ENCODE assay signal across 2 cellular contexts in the genomic region with DNA sequence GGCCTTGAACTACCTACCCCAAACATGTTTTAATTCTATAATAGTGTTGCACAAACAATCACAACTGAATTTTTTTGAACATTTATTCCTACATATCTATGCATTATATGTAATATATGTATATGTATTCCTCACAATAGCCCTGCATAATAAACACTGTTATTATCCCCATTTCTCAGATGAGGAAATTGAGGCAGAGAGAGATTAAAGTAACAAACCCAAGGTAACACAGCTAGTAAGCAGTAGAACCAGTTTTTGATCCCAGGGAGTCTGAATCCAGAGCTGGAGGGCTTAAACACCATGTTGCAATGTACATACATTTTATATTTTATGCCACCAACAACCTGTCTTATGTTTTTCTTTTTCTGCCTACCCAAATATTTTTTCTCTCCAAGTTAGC.
TF ChIP-seq lines count a peak whose summit lies in the region.

No MANE protein-coding gene starts in this region.

TF ChIP-seq in HepG2, 621 proteins besides CTCF, POLR2A, EP300 and RAD21:
- TF ChIP-seq BCL3 (CRISPR knock-in tag; IDR thresholded peaks at IDR 0.05) (no peak), ARID2 (CRISPR knock-in tag; IDR thresholded peaks at IDR 0.05; ENCODE audit: borderline replicate concordance) (no peak), KDM1A (CRISPR knock-in tag; IDR thresholded peaks at IDR 0.05) (0 out of 2 replicates have a peak, but pooled peaks have one; percentile 15), CHD4 (IDR thresholded peaks at IDR 0.05; ENCODE audit: borderline replicate concordance, low read length) (0 out of 2 replicates have a peak, but pooled peaks have one; percentile 83), ZNF629 (CRISPR knock-in tag; conservative IDR thresholded peaks at IDR 0.05) (peak; percentile 82), YY1 (IDR thresholded peaks at IDR 0.05; ENCODE audit: insufficient read depth, insufficient replicate concordance, low read depth, low read length) (no peak), ZNF274 (CRISPR knock-in tag; IDR thresholded peaks at IDR 0.05) (no peak), ZNF549 (CRISPR knock-in tag; IDR thresholded peaks at IDR 0.05) (no peak)
TF ChIP-seq in HepG2: peak in this region for 3.

TF ChIP-seq in H1, 55 proteins besides CTCF, POLR2A, EP300 and RAD21:
- TF ChIP-seq CEBPB (IDR thresholded peaks at IDR 0.05; ENCODE audit: low read depth, low read length) (no peak), CREB1 (IDR thresholded peaks at IDR 0.05) (no peak), KDM1A (IDR thresholded peaks at IDR 0.05; ENCODE audit: borderline replicate concordance, low read length) (peak; percentile 72)
TF ChIP-seq in H1: peak in this region for 1.
